Comparison of ENCODE assay signal across 18 cellular contexts in genomic region chr11:71302911-71303310, GRCh38. TPM values are rescaled to one million over a fixed set of nuclear protein-coding genes. Genes with fewer than 3 reads are reported as not detected.
DNase-seq lines count a peak whose midpoint lies in the region; ATAC-seq and TF ChIP-seq lines count a peak whose summit lies in the region.
"Had no signal": no experiment of that assay in that cellular context is flagged by ENCODE, and none has a peak within 500 bp of the region (broad histone marks: within the 10 kb centered on the region; RNA-seq: fewer than 3 reads in every experiment).

No MANE protein-coding gene starts in this region.

- TF ChIP-seq CTCF in HFFc6 (IDR thresholded peaks at IDR 0.05) (peak; percentile 40), choroid plexus epithelial cell (conservative IDR thresholded peaks at IDR 0.05; ENCODE audit: low read depth, low read length) (peak; percentile 21), osteoblast (IDR thresholded peaks at IDR 0.05; ENCODE audit: extremely low read depth, low read depth, low read length) (peak; percentile 7), upper lobe of left lung (IDR thresholded peaks at IDR 0.05) (no peak)

- no peaks in the 10 kb centered on the region for H4K20me1 ChIP-seq in osteoblast (ENCODE audit: insufficient read depth, low read length)

- no peak overlapping the region for H3K4me2 ChIP-seq in osteoblast (ENCODE audit: insufficient read depth, low read length)

- H2AFZ ChIP-seq in osteoblast (ENCODE audit: low read length), result no peak overlapping the region

- H3K27me3 Mint-ChIP-seq in HFFc6 (ENCODE audit: insufficient read depth), result peaks cover 7% of the 10 kb centered on the region
- H3K27me3 Mint-ChIP-seq: activated CD4-positive, alpha-beta memory T cell treated with anti-CD3 and anti-CD28 coated beads, Interleukin-2, amount 10 ng/mL, durations not matched to agents 7 days and 5 days had no signal

- no peak for TF ChIP-seq EP300 in upper lobe of left lung (IDR thresholded peaks at IDR 0.05)

- DNase-seq in ELR (ENCODE audit: low read depth) (peak; percentile 16), HFFc6 (no peak), choroid plexus epithelial cell (ENCODE audit: low read depth) (no peak), osteoblast (ENCODE audit: insufficient read length, low spot score, missing footprints) (peak; percentile 57), upper lobe of left lung (no peak), T-helper 9 cell (no peak)
- DNase-seq in central memory CD4-positive, alpha-beta T cell, result no peak
- DNase-seq: activated CD4-positive, alpha-beta memory T cell treated with anti-CD3 and anti-CD28 coated beads, Interleukin-2, amount 10 ng/mL, durations not matched to agents 7 days and 5 days; amniotic stem cell; DMS53; KG1; mucosa of descending colon; NCI-H1105 treated with DMSO at 0.1 percent for 48 hours; NCI-H82; thyroid gland had no signal

- 79 to 85% methylated on average over 2 of the region's 2 CpGs for WGBS in upper lobe of left lung, 2 donors

- H3K27me3 ChIP-seq in osteoblast (ENCODE audit: insufficient read depth, low read length) (peaks cover 3% of the 10 kb centered on the region), upper lobe of left lung (no peaks in the 10 kb centered on the region)
- H3K27me3 ChIP-seq: Peyer's patch, thyroid gland had no signal

- peaks cover 29% of the 10 kb centered on the region for H3K4me1 ChIP-seq in osteoblast (ENCODE audit: insufficient read depth, low read length)
- H3K4me1 ChIP-seq in upper lobe of left lung, result no peaks in the 10 kb centered on the region
- H3K4me1 ChIP-seq: Peyer's patch had no signal

- H3K4me3 ChIP-seq in choroid plexus epithelial cell (ENCODE audit: low read depth, low read length), result no peak overlapping the region
- H3K4me3 ChIP-seq in osteoblast (ENCODE audit: insufficient read depth, low read length), result no peak overlapping the region
- H3K4me3 ChIP-seq in upper lobe of left lung, result no peak overlapping the region
- H3K4me3 ChIP-seq: mucosa of descending colon, Peyer's patch, thyroid gland had no signal

- H3K36me3 Mint-ChIP-seq in HFFc6 (ENCODE audit: low read depth), result peaks cover 4% of the 10 kb centered on the region; the same call in 1 of the 2 replicates

- TF ChIP-seq POLR2A in upper lobe of left lung (IDR thresholded peaks at IDR 0.05), result no peak

- no peak overlapping the region for H3K27ac Mint-ChIP-seq in HFFc6
- H3K27ac Mint-ChIP-seq: activated CD4-positive, alpha-beta memory T cell treated with anti-CD3 and anti-CD28 coated beads, Interleukin-2, amount 10 ng/mL, durations not matched to agents 7 days and 5 days had no signal

- H3K27ac ChIP-seq in osteoblast (ENCODE audit: low read depth, low read length) (no peak overlapping the region), upper lobe of left lung (no peak overlapping the region)
- H3K27ac ChIP-seq: C4-2B, Peyer's patch, thyroid gland had no signal

- peaks cover 50% of the 10 kb centered on the region for H3K4me1 Mint-ChIP-seq in HFFc6 (ENCODE audit: low read depth)
- H3K4me1 Mint-ChIP-seq: activated CD4-positive, alpha-beta memory T cell treated with anti-CD3 and anti-CD28 coated beads, Interleukin-2, amount 10 ng/mL, durations not matched to agents 7 days and 5 days had no signal

- H3K9me3 ChIP-seq in osteoblast (ENCODE audit: low read depth, low read length) (no peaks in the 10 kb centered on the region), upper lobe of left lung (no peaks in the 10 kb centered on the region)
- H3K9me3 ChIP-seq: mucosa of descending colon, Peyer's patch, thyroid gland had no signal

- no peaks in the 10 kb centered on the region for H3K36me3 ChIP-seq in osteoblast (ENCODE audit: insufficient read depth, low read length)
- H3K36me3 ChIP-seq in upper lobe of left lung, result no peaks in the 10 kb centered on the region
- H3K36me3 ChIP-seq: Peyer's patch, thyroid gland had no signal

- no peaks in the 10 kb centered on the region for H3K79me2 ChIP-seq in osteoblast (ENCODE audit: insufficient read depth, low read length)

- H3K9me3 Mint-ChIP-seq in HFFc6, result no peaks in the 10 kb centered on the region
- H3K9me3 Mint-ChIP-seq: activated CD4-positive, alpha-beta memory T cell treated with anti-CD3 and anti-CD28 coated beads, Interleukin-2, amount 10 ng/mL, durations not matched to agents 7 days and 5 days; activated T-helper 1 cell treated with anti-CD3 and anti-CD28 coated beads, Interleukin-12 subunit alpha, Interleukin-12 subunit beta, Interleukin-2, Interleukin-4 antibody, amounts not matched to agents 30 ng/mL and 10 ng/mL and 1 ng/mL, durations not matched to agents 14 hours and 24 hours and 36 hours had no signal

- H3K4me3 Mint-ChIP-seq in HFFc6, result no peak overlapping the region
- H3K4me3 Mint-ChIP-seq: activated CD4-positive, alpha-beta memory T cell treated with anti-CD3 and anti-CD28 coated beads, Interleukin-2, amount 10 ng/mL, durations not matched to agents 7 days and 5 days; activated T-helper 1 cell treated with anti-CD3 and anti-CD28 coated beads, Interleukin-12 subunit alpha, Interleukin-12 subunit beta, Interleukin-2, Interleukin-4 antibody, amounts not matched to agents 30 ng/mL and 10 ng/mL and 1 ng/mL, durations not matched to agents 14 hours and 24 hours and 36 hours had no signal

- no peak for ATAC-seq in upper lobe of left lung (ENCODE audit: low FRiP score in 2 of 2)
- ATAC-seq: mucosa of descending colon had no signal

RNA-seq across cellular contexts. Expression of gene SHANK2, which starts 50.5 kb away (rescaled TPM):
- total RNA-seq in HFFc6 (2021; fragmentation: NEBNext Ultra II Directional; extraction: Animal tissue kit (Norgen Biotek cat#: 25700)), result 1 to 10 TPM in 3 of 6 experiments, under 1 TPM in 3; 0.77 to 2.0 (median 1.0) TPM
- total RNA-seq in osteoblast (2.5 and 3.5 TPM in 2 replicates), upper lobe of left lung (100 to 1,000 TPM in 2 of 6 donors, 10 to 100 TPM in 4; 43.6 to 277 (median 75.5) TPM)
- total RNA-seq: activated CD4-positive, alpha-beta memory T cell treated with anti-CD3 and anti-CD28 coated beads, Interleukin-2, amount 10 ng/mL, durations not matched to agents 7 days and 5 days; activated T-helper 1 cell treated with anti-CD3 and anti-CD28 coated beads, Interleukin-12 subunit alpha, Interleukin-12 subunit beta, Interleukin-2, Interleukin-4 antibody, amounts not matched to agents 30 ng/mL and 10 ng/mL and 1 ng/mL, durations not matched to agents 14 hours and 24 hours and 36 hours had no signal

Comparison
In these comparisons a context has a peak if more than half of its experiments do, and no peak if none do; other contexts are left out.
1. DNase-seq: peak in ELR (single experiment) and osteoblast (single experiment); none in HFFc6 (single experiment), choroid plexus epithelial cell (single experiment), upper lobe of left lung (0 of 2), T-helper 9 cell (single experiment) and central memory CD4-positive, alpha-beta T cell (single experiment).
2. CTCF ChIP-seq: peak in HFFc6 (single experiment), choroid plexus epithelial cell (single experiment) and osteoblast (single experiment); none in upper lobe of left lung (0 of 6).